Comparison of ENCODE assay signal across 9 cellular contexts in the genomic region with DNA sequence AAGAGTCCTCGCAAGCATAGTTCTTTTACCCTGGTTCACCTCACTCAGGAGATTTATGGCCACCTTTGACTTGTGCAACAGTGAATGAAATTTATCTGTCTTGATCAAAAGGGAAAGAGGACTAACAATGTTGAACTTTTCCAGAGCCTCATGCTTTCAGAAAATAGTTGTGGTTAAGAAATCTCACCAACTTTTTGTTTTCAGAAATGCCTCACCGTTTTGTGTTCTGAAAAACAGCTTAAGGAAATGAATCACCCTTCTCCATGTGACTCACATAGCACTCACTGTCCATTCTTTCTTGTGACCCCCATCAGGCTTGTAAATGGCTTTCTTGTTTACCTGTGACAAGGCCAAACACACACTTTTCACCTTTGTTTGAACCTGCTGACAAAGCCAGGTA.
A peak's percentile ranks its signal among the peaks of the same experiment; 100 is the strongest.
DNase-seq lines count a peak whose midpoint lies in the region; ATAC-seq and TF ChIP-seq lines count a peak whose summit lies in the region.
"Had no signal": no experiment of that assay in that cellular context is flagged by ENCODE, and none has a peak within 500 bp of the region (broad histone marks: within the 10 kb centered on the region; RNA-seq: fewer than 3 reads in every experiment).

No MANE protein-coding gene starts in this region.

- ATAC-seq in GM19395 (IDR thresholded peaks at IDR 0.05; ENCODE audit: unreplicated experiment) (peak; percentile 75), HG03565 (IDR thresholded peaks at IDR 0.05; ENCODE audit: unreplicated experiment) (peak; percentile 71), GM19328 (IDR thresholded peaks at IDR 0.05; ENCODE audit: unreplicated experiment) (no peak)

- peak overlapping the region; percentile 97 for H3K27ac Mint-ChIP-seq in MCF 10A (ENCODE audit: low read depth, unreplicated experiment)

- H3K4me3 Mint-ChIP-seq in MCF 10A (ENCODE audit: unreplicated experiment) = no peak overlapping the region

- in situ Hi-C loops in ACHN (cut with HindIII; ENCODE audit: low pct_ligation_motif_present, low pct_unique_long_range_greater_than_20kb, low sequenced_read_pairs) = loop anchor here (25.0 kb wide), 1 partner anchor 182 kb away; no protein-coding TSS in a partner anchor

- no peaks in the 10 kb centered on the region for H3K27me3 Mint-ChIP-seq in MCF 10A (ENCODE audit: insufficient read depth, unreplicated experiment)

- no peak overlapping the region for H3K4me3 ChIP-seq in retinal pigment epithelial cell (ENCODE audit: low read length)
- H3K4me3 ChIP-seq: cardiac muscle cell had no signal

- no peaks in the 10 kb centered on the region for H3K9me3 Mint-ChIP-seq in MCF 10A (ENCODE audit: unreplicated experiment)

- H3K36me3 Mint-ChIP-seq in MCF 10A (ENCODE audit: insufficient read depth, unreplicated experiment) = no peaks in the 10 kb centered on the region

- intact Hi-C loops in MCF 10A (cut with micrococcal nuclease) = loop anchor here (1.0 to 10.0 kb wide), 4 partner anchors 14 to 560 kb away; a partner anchor contains a TSS

- peaks cover 16% of the 10 kb centered on the region for H3K4me1 Mint-ChIP-seq in MCF 10A (ENCODE audit: insufficient read depth, unreplicated experiment)

- no TSS peak for BruUV-seq in MCF 10A (replicated peaks; lab: Mats Ljungman, UMichigan)

- CTCF ChIA-PET in MCF 10A (lab: Yijun Ruan, JAX) = interaction anchor here (0.5 to 4.7 kb wide), 6 partner anchors 149 to 449 kb away, joined by 3 to 50 read pairs (median 3); a partner anchor contains a TSS

- POLR2A ChIA-PET in MCF 10A (lab: Yijun Ruan, JAX) = interaction anchor here (0.6 to 2.9 kb wide), 7 partner anchors 14 to 177 kb away, joined by 3 to 33 read pairs (median 4); a partner anchor contains a TSS

- DNase-seq in ACHN = peak; percentile 97
- DNase-seq in MCF 10A (ENCODE audit: unreplicated experiment) = peak; percentile 93
- DNase-seq in retinal pigment epithelial cell (ENCODE audit: low read depth) = peak; percentile 90
- DNase-seq in NCI-H446 treated with DMSO at 0.1 percent for 48 hours (lab: John Stamatoyannopoulos, UW) = no peak
- DNase-seq in DMS 273 treated with DMSO at 0.1 percent for 48 hours (lab: John Stamatoyannopoulos, UW) = no peak

- no peak for TF ChIP-seq CTCF in MCF 10A (IDR thresholded peaks at IDR 0.05; ENCODE audit: unreplicated experiment)
- TF ChIP-seq CTCF in retinal pigment epithelial cell (conservative IDR thresholded peaks at IDR 0.05; ENCODE audit: low read depth, low read length) = no peak

Comparison
In these comparisons a context has a peak if more than half of its experiments do, and no peak if none do; other contexts are left out.
1. DNase-seq: peak in ACHN (single experiment), MCF 10A (single experiment) and retinal pigment epithelial cell (single experiment); none in NCI-H446 treated with DMSO at 0.1 percent for 48 hours (single experiment) and DMS 273 treated with DMSO at 0.1 percent for 48 hours (single experiment).